11 cellular contexts compared by ENCODE assay signal in the genomic region with DNA sequence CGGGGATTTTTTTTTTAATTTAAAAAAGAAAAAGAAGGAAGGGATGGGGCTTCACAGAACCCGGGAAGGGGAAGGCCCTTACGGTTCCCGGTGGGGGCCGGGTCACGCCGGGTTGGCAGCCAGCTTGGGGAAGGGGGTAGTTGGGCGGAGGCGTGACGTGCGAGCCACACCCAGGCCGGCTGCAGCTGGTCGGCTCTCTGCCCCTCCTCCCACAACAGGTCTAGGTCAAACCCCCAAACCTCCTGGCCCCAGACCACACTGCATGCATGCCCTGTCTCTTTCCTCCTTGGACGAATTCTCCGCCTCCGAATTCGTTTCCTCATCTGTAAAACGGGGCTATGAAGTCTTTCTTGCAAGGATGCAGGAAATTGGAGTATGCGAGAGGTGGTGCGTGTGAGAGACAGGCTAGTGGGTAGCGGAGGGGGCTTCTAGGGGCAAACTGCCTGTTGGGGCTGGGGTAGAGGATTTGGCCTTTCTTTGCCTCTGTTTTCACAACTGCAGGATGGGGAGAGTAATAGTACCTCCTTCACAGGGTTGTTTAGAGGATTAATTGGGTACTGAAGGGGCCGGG. TPM values are rescaled to one million over a fixed set of nuclear protein-coding genes. Genes with fewer than 3 reads are reported as not detected.
DNase-seq lines count a peak whose midpoint lies in the region; ATAC-seq, FAIRE-seq and TF ChIP-seq lines count a peak whose summit lies in the region.
"Had no signal": no experiment of that assay in that cellular context is flagged by ENCODE, and none has a peak within 500 bp of the region (broad histone marks: within the 10 kb centered on the region; RNA-seq: fewer than 3 reads in every experiment).

No MANE protein-coding gene starts in this region.

- H3K36me3 Mint-ChIP-seq in H9 (ENCODE audit: insufficient read depth in 1 of 3, low read depth in 3 of 3) (no peaks in the 10 kb centered on the region; a peak in 1 of 7 replicates), memory B cell (peaks cover 4% of the 10 kb centered on the region)
- no peaks in the 10 kb centered on the region for H3K36me3 Mint-ChIP-seq in activated CD4-positive, alpha-beta memory T cell treated with anti-CD3 and anti-CD28 coated beads for 36 hours

- no peak overlapping the region for H2BK12ac ChIP-seq in H9 (ENCODE audit: insufficient read length, low read depth, low read length)

- no peak overlapping the region for H2AFZ ChIP-seq in H9 (ENCODE audit: low read length)

- H3K27ac Mint-ChIP-seq in H9 (no peak overlapping the region), memory B cell (peak overlapping the region; percentile 78)
- no peak overlapping the region for H3K27ac Mint-ChIP-seq in activated CD4-positive, alpha-beta memory T cell treated with anti-CD3 and anti-CD28 coated beads for 36 hours

- H3T11ph ChIP-seq in H9 (ENCODE audit: low read length) = no peak overlapping the region

- no peak overlapping the region for H2AK5ac ChIP-seq in H9 (ENCODE audit: insufficient read length, low read length)

- H3K4me1 Mint-ChIP-seq in H9 (peaks cover 17 to 19% of the 10 kb centered on the region in 2 experiments), memory B cell (peaks cover 22% of the 10 kb centered on the region)
- peaks cover 15% of the 10 kb centered on the region for H3K4me1 Mint-ChIP-seq in activated CD4-positive, alpha-beta memory T cell treated with anti-CD3 and anti-CD28 coated beads for 36 hours (ENCODE audit: low read depth)

- no peak for TF ChIP-seq CTCF in A549 (IDR thresholded peaks at IDR 0.05)
- TF ChIP-seq CTCF in H9 (conservative IDR thresholded peaks at IDR 0.05) = no peak
- TF ChIP-seq CTCF in coronary artery (IDR thresholded peaks at IDR 0.05) = no peak

- H3K4me1 ChIP-seq in A549 = no peaks in the 10 kb centered on the region; the same call in 2 of the 3 replicates
- no peaks in the 10 kb centered on the region for H3K4me1 ChIP-seq in H9 (ENCODE audit: insufficient read depth, low read length)

- no peak overlapping the region for H3K9ac ChIP-seq in H9 (ENCODE audit: extremely low read depth, insufficient read length, low read length)

- CTCF ChIA-PET in A549 (lab: Yijun Ruan, JAX) = interaction anchor here (1.4 to 2.9 kb wide), 3 partner anchors 22 to 230 kb away, joined by 3 to 17 read pairs (median 4); no protein-coding TSS in a partner anchor
- CTCF ChIA-PET in HEK293T (lab: Yijun Ruan, JAX) = no interaction called here
- CTCF ChIA-PET in activated CD4-positive, alpha-beta memory T cell treated with anti-CD3 and anti-CD28 coated beads for 36 hours (lab: Charles Lee) = interaction anchor here (1.0 to 1.4 kb wide), 2 partner anchors 23 to 206 kb away, joined by 3 read pairs; no protein-coding TSS in a partner anchor

- peak overlapping the region; percentile 42 for H3K4me3 ChIP-seq in A549
- peak overlapping the region; percentile 66 for H3K4me3 ChIP-seq in coronary artery

- no peak for TF ChIP-seq EP300 in A549 (IDR thresholded peaks at IDR 0.05)

- no peak overlapping the region for H2BK120ac ChIP-seq in H9 (ENCODE audit: low read depth, low read length, poor library complexity, severe bottlenecking)

- H3K18ac ChIP-seq in H9 (ENCODE audit: insufficient read length, low read depth, low read length) = no peak overlapping the region

- no peaks in the 10 kb centered on the region for H3K9me3 Mint-ChIP-seq in H9
- no peaks in the 10 kb centered on the region for H3K9me3 Mint-ChIP-seq in memory B cell
- no peaks in the 10 kb centered on the region for H3K9me3 Mint-ChIP-seq in activated CD4-positive, alpha-beta memory T cell treated with anti-CD3 and anti-CD28 coated beads for 36 hours

- no peak overlapping the region for H4K5ac ChIP-seq in H9 (ENCODE audit: insufficient read length, low read depth, low read length)

- H3K9me3 ChIP-seq in A549 = no peaks in the 10 kb centered on the region
- no peaks in the 10 kb centered on the region for H3K9me3 ChIP-seq in H9 (ENCODE audit: control insufficient read depth, low read depth, low read length)

- no peak overlapping the region for H3K23ac ChIP-seq in H9 (ENCODE audit: insufficient read length, low read depth, low read length)

- H3K56ac ChIP-seq in H9 (ENCODE audit: insufficient read length, low read depth, low read length) = no peak overlapping the region

- peaks cover 20% of the 10 kb centered on the region for H3K23me2 ChIP-seq in H9 (ENCODE audit: insufficient read length, low read depth, low read length, poor library complexity, severe bottlenecking)

- TF ChIP-seq POLR2A in A549 (IDR thresholded peaks at IDR 0.05; ENCODE audit: low read length) = no peak

- no peaks in the 10 kb centered on the region for H4K20me1 ChIP-seq in H9 (ENCODE audit: control insufficient read depth, insufficient read depth, insufficient read length)

- WGBS in A549 (ENCODE audit: missing lambda C conversion rate) = 54% methylated on average over 22 of the region's 22 CpGs
- no CpG with 5 or more reads among the region's 22 CpGs for WGBS in H9 (ENCODE audit: extremely low coverage, insufficient read length, low lambda C conversion rate)

- H3K27me3 Mint-ChIP-seq in H9 (ENCODE audit: low read depth) (peaks cover 81% of the 10 kb centered on the region), memory B cell (no peaks in the 10 kb centered on the region)
- peaks cover 61% of the 10 kb centered on the region for H3K27me3 Mint-ChIP-seq in activated CD4-positive, alpha-beta memory T cell treated with anti-CD3 and anti-CD28 coated beads for 36 hours

- H2BK15ac ChIP-seq in H9 (ENCODE audit: low read depth, low read length) = no peak overlapping the region

- ATAC-seq in A549 (peak in 1 of 2 experiments; percentile 13; a peak in 1 of 6 replicates), memory B cell (ENCODE audit: low read depth) (peak; percentile 73)

- H3K27ac ChIP-seq in A549 (no peak overlapping the region; a peak in 1 of 6 replicates), H9 (ENCODE audit: insufficient read length, low read depth, low read length) (no peak overlapping the region), coronary artery (peak overlapping the region in 1 of 2 donors; percentile 41)

- peaks cover 12% of the 10 kb centered on the region; the same call in 1 of the 2 replicates for H3K27me3 ChIP-seq in H9 (ENCODE audit: insufficient read depth, low read length)

- DNase-seq in A549 (ENCODE audit: low read depth in 1 of 2, low spot score in 1 of 2) (no peak), H9 (peak; percentile 77), coronary artery (ENCODE audit: low spot score) (no peak), memory B cell (ENCODE audit: low spot score in 2 of 2) (peak; percentile 28 to 38), NCI-H2081 (lab: John Stamatoyannopoulos, UW) (no peak), HEK293T (ENCODE audit: extremely low spot score) (no peak)
- no peak for DNase-seq in effector CD8-positive, alpha-beta T cell (lab: John Stamatoyannopoulos, UW)
- DNase-seq in activated CD4-positive, alpha-beta memory T cell treated with anti-CD3 and anti-CD28 coated beads for 36 hours = no peak
- DNase-seq: COR-L47, mesendoderm had no signal

- H3K4me2 ChIP-seq in A549 = peak overlapping the region; percentile 86
- H3K4me2 ChIP-seq in H9 (ENCODE audit: insufficient read depth, insufficient read length, low read length) = peak overlapping the region; percentile 66

- FAIRE-seq in A549 (lab: Jason Lieb, UNC) = no peak
- FAIRE-seq: TTC549 had no signal

- no peak overlapping the region for H4K8ac ChIP-seq in H9 (replicated peaks; ENCODE audit: insufficient read length, low read depth, low read length)

- H3K4me3 Mint-ChIP-seq in H9 (peak overlapping the region; percentile 68 to 88), memory B cell (peak overlapping the region; percentile 95)
- no peak overlapping the region for H3K4me3 Mint-ChIP-seq in activated CD4-positive, alpha-beta memory T cell treated with anti-CD3 and anti-CD28 coated beads for 36 hours

- H2BK20ac ChIP-seq in H9 (ENCODE audit: low read depth, low read length, poor library complexity, severe bottlenecking) = no peak overlapping the region

- intact Hi-C loops in activated CD4-positive, alpha-beta memory T cell treated with anti-CD3 and anti-CD28 coated beads for 36 hours (cut with micrococcal nuclease) = no loop called here

- H2BK5ac ChIP-seq in H9 (ENCODE audit: insufficient read length, low read length) = no peak overlapping the region

- H3K79me2 ChIP-seq in H9 (ENCODE audit: insufficient read depth, low read length) = no peaks in the 10 kb centered on the region

- TF ChIP-seq RAD21 in A549 (conservative IDR thresholded peaks at IDR 0.05 in 1 of 2, IDR thresholded peaks at IDR 0.05 in 1 of 2) = no peak

- no peak overlapping the region for H3K4ac ChIP-seq in H9 (ENCODE audit: low read depth, low read length)

- H4K91ac ChIP-seq in H9 (ENCODE audit: insufficient read length, low read depth, low read length) = no peak overlapping the region

- H3K79me1 ChIP-seq in H9 (ENCODE audit: insufficient read depth, low read depth, low read length, poor library complexity, severe bottlenecking) = no peaks in the 10 kb centered on the region

- POLR2A ChIA-PET in A549 (lab: Yijun Ruan, JAX) = no interaction called here
- POLR2A ChIA-PET in HEK293T (lab: Yijun Ruan, JAX) = no interaction called here
- POLR2A ChIA-PET in activated CD4-positive, alpha-beta memory T cell treated with anti-CD3 and anti-CD28 coated beads for 36 hours (lab: Charles Lee) = no interaction called here

- no peak overlapping the region for H3K14ac ChIP-seq in H9 (ENCODE audit: insufficient read depth, low read length)

RNA-seq across cellular contexts. Expression of a gene that starts 0.8 kb away (rescaled TPM):
- polyA plus RNA-seq in A549 (2011; rRNA removed) = 0.06 and 0.07 TPM in 2 replicates
- polyA plus RNA-seq in A549 (2012; cell fraction: cytosol; rRNA removed) = not detected in 2 replicates
- 0.05 TPM in 1 of 2 replicates, not detected in the other for polyA plus RNA-seq in A549 (2012; cell fraction: nucleus; rRNA removed)
- 0.07 TPM in 1 of 3 replicates, not detected in the others for polyA plus RNA-seq in A549 (2017; fragmentation: RNase III; extraction: RNeasy Plus Mini Kit Qiagen cat#74134 plus additional on column Dnase treatment)
- 0.15 and 0.25 TPM in 2 replicates for polyA minus RNA-seq in A549 (2011; rRNA and poly(A)+ RNA removed)
- 1.7 and 1.8 TPM in 2 replicates for total RNA-seq in H9 (2021)
- total RNA-seq in activated CD4-positive, alpha-beta memory T cell treated with anti-CD3 and anti-CD28 coated beads for 36 hours = not detected

RNA-seq across cellular contexts. Expression of a gene that starts 42.6 kb away (rescaled TPM):
- polyA plus RNA-seq in A549 (2011; rRNA removed) (0.05 and 0.13 TPM in 2 replicates), A549 (2017; fragmentation: RNase III; extraction: RNeasy Plus Mini Kit Qiagen cat#74134 plus additional on column Dnase treatment) (0.13 to 0.32 TPM (median 0.18 TPM) in 3 replicates)
- 0.05 and 0.27 TPM in 2 replicates for polyA plus RNA-seq in A549 (2012; cell fraction: cytosol; rRNA removed)
- polyA plus RNA-seq in A549 (2012; cell fraction: nucleus; rRNA removed) = 0.12 and 0.17 TPM in 2 replicates
- polyA minus RNA-seq in A549 (2011; rRNA and poly(A)+ RNA removed) = not detected in 2 replicates
- 4.6 and 5.2 TPM in 2 replicates for total RNA-seq in H9 (2021)
- not detected for total RNA-seq in activated CD4-positive, alpha-beta memory T cell treated with anti-CD3 and anti-CD28 coated beads for 36 hours

RNA-seq across cellular contexts. Expression of a gene that starts 56.6 kb away (rescaled TPM):
- polyA plus RNA-seq in A549 (2011; rRNA removed) (60.0 and 72.8 TPM in 2 replicates), A549 (2017; fragmentation: RNase III; extraction: RNeasy Plus Mini Kit Qiagen cat#74134 plus additional on column Dnase treatment) (40.3 to 52.3 TPM (median 51.4 TPM) in 3 replicates)
- polyA plus RNA-seq in A549 (2012; cell fraction: cytosol; rRNA removed) = 33.8 and 40.8 TPM in 2 replicates
- 68.7 and 75.1 TPM in 2 replicates for polyA plus RNA-seq in A549 (2012; cell fraction: nucleus; rRNA removed)
- 94.5 and 111 TPM in 2 replicates for polyA minus RNA-seq in A549 (2011; rRNA and poly(A)+ RNA removed)
- total RNA-seq in H9 (2021) = 59.4 and 62.3 TPM in 2 replicates
- total RNA-seq in activated CD4-positive, alpha-beta memory T cell treated with anti-CD3 and anti-CD28 coated beads for 36 hours = 10 to 100 TPM; 35.8 to 37.3 TPM

Comparison
In these comparisons a context has a peak if more than half of its experiments do, and no peak if none do; other contexts are left out.
1. DNase-seq: peak in H9 (single experiment) and memory B cell (2 of 2); none in A549 (0 of 2), coronary artery (single experiment), effector CD8-positive, alpha-beta T cell (single experiment), NCI-H2081 (0 of 2), HEK293T (single experiment) and activated CD4-positive, alpha-beta memory T cell treated with anti-CD3 and anti-CD28 coated beads for 36 hours (single experiment).